16 cellular contexts compared by ENCODE assay signal in the genomic region with DNA sequence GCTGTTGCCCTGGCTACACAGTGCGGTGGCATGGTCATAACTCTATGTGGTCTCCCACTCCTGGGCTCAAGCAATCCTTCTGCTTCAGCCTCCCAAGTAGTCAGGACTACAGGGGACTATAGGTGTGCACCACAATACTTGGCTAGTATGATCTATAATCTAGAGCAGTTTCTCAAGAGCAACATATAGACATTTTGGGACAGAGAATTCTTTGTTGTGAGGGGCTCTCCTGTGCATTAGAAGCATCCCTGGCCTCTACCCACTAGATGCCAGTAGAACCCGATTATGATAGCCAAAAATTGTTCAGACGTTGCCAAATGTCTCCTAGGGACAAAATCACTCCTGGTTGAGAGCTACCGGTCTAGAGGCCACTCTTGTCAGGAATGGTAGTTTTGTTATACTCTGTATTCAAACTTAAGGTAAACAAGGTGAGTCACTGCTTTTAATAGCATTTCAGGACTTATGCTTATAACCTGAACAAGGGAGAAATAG. TPM values are rescaled to one million over a fixed set of nuclear protein-coding genes. Genes with fewer than 3 reads are reported as not detected.
DNase-seq lines count a peak whose midpoint lies in the region; ATAC-seq and TF ChIP-seq lines count a peak whose summit lies in the region.
"Had no signal": no experiment of that assay in that cellular context is flagged by ENCODE, and none has a peak within 500 bp of the region (broad histone marks: within the 10 kb centered on the region; RNA-seq: fewer than 3 reads in every experiment).

No MANE protein-coding gene starts in this region.

- H3K9me3 ChIP-seq in CD8-positive, alpha-beta T cell (ENCODE audit: low read length): no peaks in the 10 kb centered on the region
- no peaks in the 10 kb centered on the region for H3K9me3 ChIP-seq in SJCRH30 (replicated peaks)
- H3K9me3 ChIP-seq: Caco-2, esophagus squamous epithelium, ovary had no signal

- intact Hi-C loops in CD8-positive, alpha-beta T cell (cut with DNase I, micrococcal nuclease): loop anchor here in 1 of 2 experiments (10.0 kb wide), 1 partner anchor 46 kb away; no protein-coding TSS in a partner anchor

- H3K27ac ChIP-seq in CD8-positive, alpha-beta T cell (ENCODE audit: low read depth, low read length): no peak overlapping the region
- H3K27ac ChIP-seq in SJCRH30: no peak overlapping the region
- H3K27ac ChIP-seq: HL-60, ovary had no signal

- H3K4me3 Mint-ChIP-seq in CD8-positive, alpha-beta T cell: peak overlapping the region; percentile 13
- peak overlapping the region in 3 of 4 donors; percentile 22 to 53 (median 28) for H3K4me3 Mint-ChIP-seq in IgD-negative memory B cell
- no peak overlapping the region for H3K4me3 Mint-ChIP-seq in mesothelial cell of epicardium
- H3K4me3 Mint-ChIP-seq: activated T-cell treated with anti-CD3 and anti-CD28 coated beads, Interleukin-2, amount 50 U/mL, for 4 hours had no signal

- CTCF ChIA-PET in CD8-positive, alpha-beta T cell (lab: Charles Lee): no interaction called here

- ATAC-seq in CD8-positive, alpha-beta T cell: no peak
- ATAC-seq in GM18502 (IDR thresholded peaks at IDR 0.05; ENCODE audit: poor library complexity, unreplicated experiment): no peak
- ATAC-seq: activated T-cell treated with anti-CD3 and anti-CD28 coated beads, Interleukin-2, amount 50 U/mL, for 4 hours had no signal

- TF ChIP-seq CTCF in CD8-positive, alpha-beta T cell (IDR thresholded peaks at IDR 0.05): no peak
- no peak for TF ChIP-seq CTCF in mesothelial cell of epicardium (IDR thresholded peaks at IDR 0.05; ENCODE audit: unreplicated experiment)

- no peaks in the 10 kb centered on the region for H3K27me3 Mint-ChIP-seq in CD8-positive, alpha-beta T cell (ENCODE audit: low read depth)
- no peaks in the 10 kb centered on the region for H3K27me3 Mint-ChIP-seq in IgD-negative memory B cell
- no peaks in the 10 kb centered on the region for H3K27me3 Mint-ChIP-seq in mesothelial cell of epicardium (ENCODE audit: low read depth)

- no peak for DNase-seq in CD8-positive, alpha-beta T cell
- DNase-seq in astrocyte of the hippocampus (ENCODE audit: low read depth, low spot score) (peak; percentile 24), mesothelial cell of epicardium (ENCODE audit: low spot score in 2 of 2, unreplicated experiment in 2 of 2) (no peak), SJCRH30 (no peak), mucosa of gallbladder (ENCODE audit: low spot score) (no peak), NCI-H1694 (lab: John Stamatoyannopoulos, UW) (no peak)
- DNase-seq: activated T-cell treated with anti-CD3 and anti-CD28 coated beads, Interleukin-2, amount 50 U/mL, for 4 hours; Caco-2; esophagus squamous epithelium; NCI-H1436 treated with DMSO at 0.1 percent for 48 hours; OCI-M1; ovary; stimulated activated CD4-positive, alpha-beta T cell treated with anti-CD3 and anti-CD28 coated beads, Interleukin-4, amount 100 ng/mL, for 1 hour had no signal

- H3K36me3 Mint-ChIP-seq in CD8-positive, alpha-beta T cell: peaks cover 37% of the 10 kb centered on the region
- H3K36me3 Mint-ChIP-seq in IgD-negative memory B cell: no peaks in the 10 kb centered on the region
- peaks cover 4% of the 10 kb centered on the region for H3K36me3 Mint-ChIP-seq in mesothelial cell of epicardium

- no peaks in the 10 kb centered on the region for H3K9me3 Mint-ChIP-seq in CD8-positive, alpha-beta T cell
- no peaks in the 10 kb centered on the region for H3K9me3 Mint-ChIP-seq in IgD-negative memory B cell
- no peaks in the 10 kb centered on the region for H3K9me3 Mint-ChIP-seq in mesothelial cell of epicardium
- H3K9me3 Mint-ChIP-seq: activated T-cell treated with anti-CD3 and anti-CD28 coated beads, Interleukin-2, amount 50 U/mL, for 4 hours had no signal

- H3K27me3 ChIP-seq in CD8-positive, alpha-beta T cell (ENCODE audit: insufficient read depth, low read length): no peaks in the 10 kb centered on the region
- no peaks in the 10 kb centered on the region for H3K27me3 ChIP-seq in SJCRH30
- H3K27me3 ChIP-seq: esophagus squamous epithelium, ovary had no signal

- peaks cover 36% of the 10 kb centered on the region for H3K4me1 ChIP-seq in CD8-positive, alpha-beta T cell (ENCODE audit: insufficient read depth, low read length)
- H3K4me1 ChIP-seq in SJCRH30: no peaks in the 10 kb centered on the region
- H3K4me1 ChIP-seq: Caco-2 had no signal

- peaks cover 65% of the 10 kb centered on the region for H3K4me1 Mint-ChIP-seq in CD8-positive, alpha-beta T cell (ENCODE audit: low read depth)
- peaks cover 28 to 32% (median 30%) of the 10 kb centered on the region in 3 donors for H3K4me1 Mint-ChIP-seq in IgD-negative memory B cell
- H3K4me1 Mint-ChIP-seq in mesothelial cell of epicardium: peaks cover 4% of the 10 kb centered on the region

- H3K27ac Mint-ChIP-seq in CD8-positive, alpha-beta T cell: no peak overlapping the region
- H3K27ac Mint-ChIP-seq in IgD-negative memory B cell (peak overlapping the region in 1 of 3 donors; percentile 58), mesothelial cell of epicardium (peak overlapping the region; percentile 51)

- POLR2A ChIA-PET in CD8-positive, alpha-beta T cell (lab: Charles Lee): no interaction called here

- no peak overlapping the region for H3K4me3 ChIP-seq in CD8-positive, alpha-beta T cell (ENCODE audit: low read depth, low read length)
- no peak overlapping the region for H3K4me3 ChIP-seq in SJCRH30
- H3K4me3 ChIP-seq: esophagus squamous epithelium, ovary had no signal

- no peaks in the 10 kb centered on the region for H3K36me3 ChIP-seq in CD8-positive, alpha-beta T cell (ENCODE audit: insufficient read depth, low read length)
- peaks cover 15% of the 10 kb centered on the region for H3K36me3 ChIP-seq in SJCRH30
- H3K36me3 ChIP-seq: ovary had no signal

RNA-seq across cellular contexts. Expression of gene ANKHD1, which starts 7.2 kb away (rescaled TPM):
- total RNA-seq in CD8-positive, alpha-beta T cell: 100 to 1,000 TPM; 209 to 212 TPM
- polyA plus RNA-seq in IgD-negative memory B cell: 69.7 TPM
- total RNA-seq in mesothelial cell of epicardium: 121 to 129 TPM (median 128 TPM) in 3 replicates
- 89.1 and 106 TPM in 2 replicates for total RNA-seq in SJCRH30 (2014; rRNA removed; shearing (Covaris generic))
- 116 TPM for total RNA-seq in mucosa of gallbladder

RNA-seq across cellular contexts. Expression of gene SLC4A9, which starts 48.8 kb away (rescaled TPM):
- total RNA-seq in CD8-positive, alpha-beta T cell: not detected
- not detected for polyA plus RNA-seq in IgD-negative memory B cell
- 1.8 to 2.5 TPM (median 2.2 TPM) in 3 replicates for total RNA-seq in mesothelial cell of epicardium
- not detected in 2 replicates for total RNA-seq in SJCRH30 (2014; rRNA removed; shearing (Covaris generic))
- total RNA-seq in mucosa of gallbladder: 0.86 TPM
- total RNA-seq: activated T-cell treated with anti-CD3 and anti-CD28 coated beads, Interleukin-2, amount 50 U/mL, for 4 hours had no signal
- polyA plus RNA-seq: ovary had no signal
